ENCODE assay signal across 9 cellular contexts in the genomic region with DNA sequence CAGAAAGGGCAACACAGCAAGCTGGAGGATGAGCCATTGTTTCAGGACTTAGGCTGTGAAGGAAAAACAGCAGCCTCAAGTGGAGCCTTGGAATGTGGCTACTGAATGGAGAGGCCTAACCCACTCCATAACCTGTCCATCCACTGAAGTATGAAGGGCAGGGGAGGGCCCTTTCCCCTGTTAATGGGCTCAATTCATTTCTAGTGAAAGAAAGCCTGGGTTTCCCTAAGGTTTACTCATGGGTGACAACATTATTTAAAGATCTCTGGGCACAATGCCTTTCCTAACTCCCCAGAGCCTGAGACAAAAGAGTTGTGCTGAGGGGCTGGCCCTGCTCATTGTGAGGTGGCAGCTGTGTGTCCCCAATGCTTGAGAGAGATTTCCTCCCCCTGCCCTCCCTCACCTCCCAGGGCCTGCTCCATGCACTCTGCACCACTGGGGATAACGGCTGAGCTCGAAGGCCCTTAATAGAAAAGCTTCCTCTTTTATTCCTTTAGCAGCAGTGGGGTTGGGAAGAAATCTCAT.
A peak's percentile ranks its signal among the peaks of the same experiment; 100 is the strongest.
DNase-seq lines count a peak whose midpoint lies in the region; ATAC-seq and TF ChIP-seq lines count a peak whose summit lies in the region.
"Had no signal": no experiment of that assay in that cellular context is flagged by ENCODE, and none has a peak within 500 bp of the region (broad histone marks: within the 10 kb centered on the region; RNA-seq: fewer than 3 reads in every experiment).

No MANE protein-coding gene starts in this region.

- no peak for TF ChIP-seq CTCF in gastrocnemius medialis (IDR thresholded peaks at IDR 0.05 in 4 of 5, conservative IDR thresholded peaks at IDR 0.05 in 1 of 5)
- TF ChIP-seq CTCF in mucosa of descending colon (IDR thresholded peaks at IDR 0.05): no peak

- no peak overlapping the region for H3K4me3 ChIP-seq in HUES48 (ENCODE audit: low read depth, low read length)
- no peak overlapping the region for H3K4me3 ChIP-seq in gastrocnemius medialis
- H3K4me3 ChIP-seq in mucosa of descending colon: no peak overlapping the region

- ATAC-seq in left ventricle myocardium superior (peak; percentile 39), gastrocnemius medialis (peak in 1 of 2 donors; percentile 30), GM18858 (IDR thresholded peaks at IDR 0.05; ENCODE audit: unreplicated experiment) (no peak), mucosa of descending colon (no peak)

- no peak overlapping the region for H3K9ac ChIP-seq in HUES48 (ENCODE audit: low read depth, low read length)

- H3K36me3 ChIP-seq in HUES48 (ENCODE audit: control insufficient read depth, insufficient read depth, low read length) (no peaks in the 10 kb centered on the region), gastrocnemius medialis (no peaks in the 10 kb centered on the region), mucosa of descending colon (ENCODE audit: low read depth) (no peaks in the 10 kb centered on the region)

- TF ChIP-seq POLR2A in gastrocnemius medialis (IDR thresholded peaks at IDR 0.05): no peak

- DNase-seq in NCI-H2171 treated with DMSO at 0.1 percent for 48 hours (lab: John Stamatoyannopoulos, UW) (peak; percentile 78), left ventricle myocardium superior (no peak), gastrocnemius medialis (no peak), mucosa of descending colon (no peak)
- no peak for DNase-seq in activated naive CD4-positive, alpha-beta T cell treated with Interleukin-2 at 50 U/mL for 16 hours
- DNase-seq: stimulated activated CD4-positive, alpha-beta T cell treated with anti-CD3 and anti-CD28 coated beads, Interleukin-4, amount 100 ng/mL, for 1 hour; SW 1271 had no signal

- H3K27me3 ChIP-seq in HUES48 (ENCODE audit: control insufficient read depth, insufficient read depth, low read length) (no peaks in the 10 kb centered on the region), gastrocnemius medialis (no peaks in the 10 kb centered on the region)

- H3K9me3 ChIP-seq in HUES48 (ENCODE audit: control insufficient read depth, insufficient read depth, low read length) (no peaks in the 10 kb centered on the region), gastrocnemius medialis (no peaks in the 10 kb centered on the region), mucosa of descending colon (no peaks in the 10 kb centered on the region)

- intact Hi-C loops in left ventricle myocardium superior (cut with micrococcal nuclease): no loop called here
- intact Hi-C loops in gastrocnemius medialis (cut with DNase I; ENCODE audit: low total_unique reads): no loop called here
- intact Hi-C loops in mucosa of descending colon (cut with DNase I, micrococcal nuclease): no loop called here

- in situ Hi-C loops in gastrocnemius medialis (cut with MboI; ENCODE audit: low sequenced_read_pairs in 4 of 4): no loop called here

- H3K4me1 ChIP-seq in HUES48 (ENCODE audit: control insufficient read depth, insufficient read depth, low read length) (peaks cover 31% of the 10 kb centered on the region), gastrocnemius medialis (peaks cover 42 to 50% of the 10 kb centered on the region in 2 donors), mucosa of descending colon (ENCODE audit: low read depth) (peaks cover 4% of the 10 kb centered on the region)

- H3K27ac ChIP-seq in HUES48 (ENCODE audit: low read depth, low read length) (peak overlapping the region; percentile 80), gastrocnemius medialis (peak overlapping the region; percentile 36 to 72 (median 48))
